In the genomic region with DNA sequence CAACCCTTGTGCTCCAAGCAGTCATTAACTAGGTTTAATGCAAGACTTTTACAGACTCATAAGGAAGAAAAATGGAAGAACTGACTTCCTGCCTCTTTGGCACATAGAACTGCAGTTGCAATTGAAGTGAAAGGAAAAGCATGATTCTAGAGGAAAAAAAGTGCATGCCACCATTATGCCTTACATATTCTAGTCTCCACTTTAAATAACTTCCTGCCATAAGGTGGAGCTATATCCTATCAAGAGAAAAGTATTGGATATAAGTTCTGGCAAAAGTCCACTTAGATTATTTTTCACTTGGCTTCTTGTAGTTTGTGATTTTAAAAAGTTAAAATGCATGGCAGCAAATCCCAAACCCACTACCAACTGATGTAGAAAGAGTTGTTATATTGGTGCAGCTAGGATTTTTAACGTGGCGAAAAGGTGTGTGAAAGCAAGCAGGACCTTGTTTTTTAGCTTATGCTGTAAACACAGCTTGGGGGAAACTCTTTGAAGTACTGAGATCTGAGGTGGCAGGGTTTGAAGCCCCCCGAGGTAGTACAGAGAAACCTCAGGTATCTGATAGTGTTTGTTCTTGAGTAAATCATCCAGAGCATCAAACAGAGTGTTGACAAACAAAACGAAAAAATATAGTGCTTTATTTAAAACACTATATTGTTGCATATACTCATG, we compare ENCODE assay signal across 10 cellular contexts.
DNase-seq lines count a peak whose midpoint lies in the region; ATAC-seq, FAIRE-seq and TF ChIP-seq lines count a peak whose summit lies in the region.
"Had no signal": no experiment of that assay in that cellular context is flagged by ENCODE, and none has a peak within 500 bp of the region (broad histone marks: within the 10 kb centered on the region; RNA-seq: fewer than 3 reads in every experiment).

No MANE protein-coding gene starts in this region.

- POLR2A ChIA-PET in A549 (lab: Yijun Ruan, JAX), result no interaction called here

- H3K27ac ChIP-seq in A549 (no peak overlapping the region), uterus (no peak overlapping the region)
- H3K27ac ChIP-seq: lower lobe of right lung had no signal

- FAIRE-seq in A549 (lab: Jason Lieb, UNC), result no peak

- WGBS in A549 (ENCODE audit: missing lambda C conversion rate), result 53% methylated on average over 4 of the region's 4 CpGs

- no peak for TF ChIP-seq POLR2A in A549 (IDR thresholded peaks at IDR 0.05; ENCODE audit: low read length)
- no peak for TF ChIP-seq POLR2A in uterus (IDR thresholded peaks at IDR 0.05)

- intact Hi-C loops in uterus (cut with DNase I; ENCODE audit: low total_unique reads), result no loop called here

- ATAC-seq in A549 (peak in 1 of 2 experiments; percentile 73; a peak in 2 of 6 replicates), HG02610 (IDR thresholded peaks at IDR 0.05; ENCODE audit: unreplicated experiment) (no peak)

- no peaks in the 10 kb centered on the region for H3K27me3 ChIP-seq in uterus

- DNase-seq in A549 (ENCODE audit: low read depth in 1 of 2, low spot score in 1 of 2) (peak; percentile 3 to 29), HCEC 1CT (peak; percentile 73), SK-MEL-5 (ENCODE audit: low read depth, low spot score) (peak; percentile 90), glomerular visceral epithelial cell (ENCODE audit: extremely low spot score) (peak; percentile 8), NOMO-1 (lab: John Stamatoyannopoulos, UW; ENCODE audit: unreplicated experiment in 2 of 2) (no peak), SHP77 treated with DMSO at 0.1 percent for 48 hours (lab: John Stamatoyannopoulos, UW) (no peak), uterus (no peak)
- DNase-seq: lower lobe of right lung; stimulated activated naive CD4-positive, alpha-beta T cell had no signal

- H3K4me1 ChIP-seq in A549, result peaks cover 11% of the 10 kb centered on the region; the same call in 2 of the 3 replicates
- H3K4me1 ChIP-seq in uterus, result no peaks in the 10 kb centered on the region
- H3K4me1 ChIP-seq: lower lobe of right lung had no signal

- H3K9me3 ChIP-seq in A549 (no peaks in the 10 kb centered on the region), uterus (no peaks in the 10 kb centered on the region)
- H3K9me3 ChIP-seq: lower lobe of right lung had no signal

- peak; percentile 53 for TF ChIP-seq CTCF in A549 (IDR thresholded peaks at IDR 0.05)
- peak in 1 of 4 experiments; percentile 7 for TF ChIP-seq CTCF in uterus (IDR thresholded peaks at IDR 0.05)

- peak; percentile 58 to 73; a peak in 4 of 5 replicates for TF ChIP-seq RAD21 in A549 (conservative IDR thresholded peaks at IDR 0.05 in 1 of 2, IDR thresholded peaks at IDR 0.05 in 1 of 2)

- H3K4me3 ChIP-seq in A549 (no peak overlapping the region), uterus (no peak overlapping the region)
- H3K4me3 ChIP-seq: lower lobe of right lung had no signal

- no peak overlapping the region for H3K4me2 ChIP-seq in A549

- no peaks in the 10 kb centered on the region for H3K36me3 ChIP-seq in uterus
- H3K36me3 ChIP-seq: lower lobe of right lung had no signal

- no peak for TF ChIP-seq EP300 in A549 (IDR thresholded peaks at IDR 0.05)

- CTCF ChIA-PET in A549 (lab: Yijun Ruan, JAX), result interaction anchor here (0.6 to 2.7 kb wide), 14 partner anchors 9 to 1303 kb away, joined by 3 to 8 read pairs (median 3); no protein-coding TSS in a partner anchor

- in situ Hi-C loops in SK-MEL-5 (cut with HindIII; ENCODE audit: low pct_unique_long_range_greater_than_20kb, low sequenced_read_pairs), result no loop called here

TF ChIP-seq in A549, 52 proteins besides CTCF, POLR2A, EP300 and RAD21:
- TF ChIP-seq SMC3 (IDR thresholded peaks at IDR 0.05) (peak; percentile 22; the same call in 1 of the 3 replicates), HOXA7 (CRISPR knock-in tag; IDR thresholded peaks at IDR 0.05) (0 out of 2 replicates have a peak, but pooled peaks have one; percentile 53), JUN (IDR thresholded peaks at IDR 0.05) (no peak)

Comparison
In these comparisons a context has a peak if more than half of its experiments do, and no peak if none do; other contexts are left out.
1. DNase-seq: peak in A549 (2 of 2), HCEC 1CT (single experiment), SK-MEL-5 (single experiment) and glomerular visceral epithelial cell (single experiment); none in NOMO-1 (0 of 2), SHP77 treated with DMSO at 0.1 percent for 48 hours (single experiment) and uterus (0 of 2).